In the genomic region with DNA sequence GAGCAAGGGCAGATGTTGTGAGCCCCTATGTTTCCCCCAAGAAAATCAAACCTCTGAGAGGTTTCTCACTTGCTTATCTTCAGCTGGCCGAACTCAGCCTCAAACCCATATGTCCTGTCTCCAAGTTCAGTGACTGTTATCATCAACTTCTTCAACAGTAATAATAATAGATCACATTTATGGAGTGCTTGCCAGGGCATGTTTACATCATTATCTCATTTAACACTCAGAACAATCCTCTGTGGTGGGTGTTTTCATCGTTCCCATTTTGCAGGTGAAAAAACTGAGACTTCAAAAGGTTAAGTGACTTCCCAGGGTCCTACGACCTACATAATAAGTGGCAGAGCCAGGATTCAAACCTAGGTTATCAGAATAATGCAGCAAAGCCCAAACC, we compare ENCODE assay signal across 12 cellular contexts. TPM values are rescaled to one million over a fixed set of nuclear protein-coding genes. Genes with fewer than 3 reads are reported as not detected.
A peak's percentile ranks its signal among the peaks of the same experiment; 100 is the strongest.
DNase-seq lines count a peak whose midpoint lies in the region; ATAC-seq and TF ChIP-seq lines count a peak whose summit lies in the region.
"Had no signal": no experiment of that assay in that cellular context is flagged by ENCODE, and none has a peak within 500 bp of the region (broad histone marks: within the 10 kb centered on the region; RNA-seq: fewer than 3 reads in every experiment).

No MANE protein-coding gene starts in this region.

- no peaks in the 10 kb centered on the region for H3K27me3 ChIP-seq in CD4-positive, CD25-positive, alpha-beta regulatory T cell (ENCODE audit: control insufficient read depth, insufficient read depth, low read length)
- H3K27me3 ChIP-seq in Peyer's patch = no peaks in the 10 kb centered on the region
- H3K27me3 ChIP-seq: heart right ventricle had no signal

- peaks cover 24% of the 10 kb centered on the region for H3K36me3 ChIP-seq in CD4-positive, CD25-positive, alpha-beta regulatory T cell (ENCODE audit: control insufficient read depth, insufficient read depth, low read length)
- H3K36me3 ChIP-seq in Peyer's patch = peaks cover 0 to 21% (median 0%) of the 10 kb centered on the region in 3 donors

- no peaks in the 10 kb centered on the region for H3K9me3 ChIP-seq in CD4-positive, CD25-positive, alpha-beta regulatory T cell (ENCODE audit: control insufficient read depth in 2 of 2, low read length in 2 of 2)
- peaks cover 0 to 5% (median 0%) of the 10 kb centered on the region in 4 donors for H3K9me3 ChIP-seq in Peyer's patch
- H3K9me3 ChIP-seq: heart right ventricle had no signal

- H3K4me3 ChIP-seq in CD4-positive, CD25-positive, alpha-beta regulatory T cell (ENCODE audit: low read depth, low read length) = peak overlapping the region; percentile 90
- H3K4me3 ChIP-seq in Peyer's patch = no peak overlapping the region

- no peak for DNase-seq in CD4-positive, CD25-positive, alpha-beta regulatory T cell
- DNase-seq in Peyer's patch (no peak), osteocyte (ENCODE audit: extremely low spot score, unreplicated experiment) (no peak), AML-193 (lab: John Stamatoyannopoulos, UW) (no peak), NAMALWA (ENCODE audit: low spot score) (no peak), 8988T (no peak)
- no peak for DNase-seq in effector memory CD8-positive, alpha-beta T cell
- no peak for DNase-seq in stimulated activated CD4-positive, alpha-beta T cell treated with anti-CD3 and anti-CD28 coated beads, Interleukin-1b, Interleukin-23, amount 100 ng/mL, for 48 hours
- DNase-seq: heart right ventricle, NCI-H1105, RPMI8226 had no signal

- no peaks in the 10 kb centered on the region for H3K27me3 Mint-ChIP-seq in CD4-positive, CD25-positive, alpha-beta regulatory T cell
- no peaks in the 10 kb centered on the region for H3K27me3 Mint-ChIP-seq in effector memory CD8-positive, alpha-beta T cell
- no peaks in the 10 kb centered on the region for H3K27me3 Mint-ChIP-seq in osteocyte (ENCODE audit: unreplicated experiment)

- H3K4me1 Mint-ChIP-seq in CD4-positive, CD25-positive, alpha-beta regulatory T cell = peaks cover 31 to 86% (median 53%) of the 10 kb centered on the region in 4 donors
- peaks cover 62 to 73% of the 10 kb centered on the region in 2 donors for H3K4me1 Mint-ChIP-seq in effector memory CD8-positive, alpha-beta T cell (ENCODE audit: low read depth in 2 of 2)
- peaks cover 76% of the 10 kb centered on the region for H3K4me1 Mint-ChIP-seq in osteocyte (ENCODE audit: unreplicated experiment)

- H3K4me1 ChIP-seq in CD4-positive, CD25-positive, alpha-beta regulatory T cell (ENCODE audit: control insufficient read depth, insufficient read depth, low read length, poor library complexity, severe bottlenecking) = peaks cover 83% of the 10 kb centered on the region
- peaks cover 5 to 53% (median 26%) of the 10 kb centered on the region in 4 donors for H3K4me1 ChIP-seq in Peyer's patch

- H3K9me3 Mint-ChIP-seq in CD4-positive, CD25-positive, alpha-beta regulatory T cell = no peaks in the 10 kb centered on the region
- no peaks in the 10 kb centered on the region for H3K9me3 Mint-ChIP-seq in effector memory CD8-positive, alpha-beta T cell
- H3K9me3 Mint-ChIP-seq in osteocyte (ENCODE audit: unreplicated experiment) = no peaks in the 10 kb centered on the region

- TF ChIP-seq CTCF in Peyer's patch (IDR thresholded peaks at IDR 0.05) (no peak), osteocyte (IDR thresholded peaks at IDR 0.05) (no peak)

- peak overlapping the region; percentile 87 to 96 (median 96) for H3K27ac Mint-ChIP-seq in CD4-positive, CD25-positive, alpha-beta regulatory T cell
- peak overlapping the region; percentile 94 to 95 for H3K27ac Mint-ChIP-seq in effector memory CD8-positive, alpha-beta T cell
- H3K27ac Mint-ChIP-seq in osteocyte (ENCODE audit: unreplicated experiment) = peak overlapping the region; percentile 72

- no peak for TF ChIP-seq POLR2A in Peyer's patch (IDR thresholded peaks at IDR 0.05)

- H3K27ac ChIP-seq in CD4-positive, CD25-positive, alpha-beta regulatory T cell (ENCODE audit: insufficient read depth, low read length, poor library complexity, severe bottlenecking) = peak overlapping the region; percentile 93
- peak overlapping the region; percentile 18 to 61 (median 50) for H3K27ac ChIP-seq in Peyer's patch

- ATAC-seq in CD4-positive, CD25-positive, alpha-beta regulatory T cell (ENCODE audit: low read depth in 2 of 2) = no peak
- no peak for ATAC-seq in effector memory CD8-positive, alpha-beta T cell (replicated peaks)
- ATAC-seq: heart right ventricle had no signal

- H3K4me3 Mint-ChIP-seq in CD4-positive, CD25-positive, alpha-beta regulatory T cell = peak overlapping the region; percentile 85 to 93 (median 93)
- peak overlapping the region; percentile 89 to 93 for H3K4me3 Mint-ChIP-seq in effector memory CD8-positive, alpha-beta T cell
- H3K4me3 Mint-ChIP-seq in osteocyte (ENCODE audit: unreplicated experiment) = peak overlapping the region; percentile 67

- peaks cover 30% of the 10 kb centered on the region for H3K36me3 Mint-ChIP-seq in CD4-positive, CD25-positive, alpha-beta regulatory T cell
- peaks cover 45% of the 10 kb centered on the region for H3K36me3 Mint-ChIP-seq in effector memory CD8-positive, alpha-beta T cell (ENCODE audit: insufficient read depth)
- H3K36me3 Mint-ChIP-seq in osteocyte (ENCODE audit: unreplicated experiment) = peaks cover 20% of the 10 kb centered on the region

RNA-seq across cellular contexts. Expression of gene CAPN2, which starts 3.4 kb away (rescaled TPM):
- total RNA-seq in CD4-positive, CD25-positive, alpha-beta regulatory T cell = 278 TPM
- polyA plus RNA-seq in CD4-positive, CD25-positive, alpha-beta regulatory T cell = 100 to 1,000 TPM; 132 to 191 (median 150) TPM
- 100 to 1,000 TPM; 143 to 276 (median 202) TPM for total RNA-seq in Peyer's patch
- 271 and 278 TPM in 2 replicates for total RNA-seq in osteocyte

RNA-seq across cellular contexts. Expression of gene CAPN8, which starts 50.2 kb away (rescaled TPM):
- total RNA-seq in CD4-positive, CD25-positive, alpha-beta regulatory T cell = 1.1 TPM
- polyA plus RNA-seq in CD4-positive, CD25-positive, alpha-beta regulatory T cell = under 1 TPM in 3 of 4 donors, not detected in 1; 0.12 to 0.65 (median 0.33) TPM
- total RNA-seq in Peyer's patch = 10 to 100 TPM in 3 of 4 donors, 1 to 10 TPM in 1; 9.9 to 74.0 (median 31.4) TPM
- not detected in 2 replicates for total RNA-seq in osteocyte
- total RNA-seq: heart right ventricle, pulmonary artery endothelial cell had no signal
